In the genomic region with DNA sequence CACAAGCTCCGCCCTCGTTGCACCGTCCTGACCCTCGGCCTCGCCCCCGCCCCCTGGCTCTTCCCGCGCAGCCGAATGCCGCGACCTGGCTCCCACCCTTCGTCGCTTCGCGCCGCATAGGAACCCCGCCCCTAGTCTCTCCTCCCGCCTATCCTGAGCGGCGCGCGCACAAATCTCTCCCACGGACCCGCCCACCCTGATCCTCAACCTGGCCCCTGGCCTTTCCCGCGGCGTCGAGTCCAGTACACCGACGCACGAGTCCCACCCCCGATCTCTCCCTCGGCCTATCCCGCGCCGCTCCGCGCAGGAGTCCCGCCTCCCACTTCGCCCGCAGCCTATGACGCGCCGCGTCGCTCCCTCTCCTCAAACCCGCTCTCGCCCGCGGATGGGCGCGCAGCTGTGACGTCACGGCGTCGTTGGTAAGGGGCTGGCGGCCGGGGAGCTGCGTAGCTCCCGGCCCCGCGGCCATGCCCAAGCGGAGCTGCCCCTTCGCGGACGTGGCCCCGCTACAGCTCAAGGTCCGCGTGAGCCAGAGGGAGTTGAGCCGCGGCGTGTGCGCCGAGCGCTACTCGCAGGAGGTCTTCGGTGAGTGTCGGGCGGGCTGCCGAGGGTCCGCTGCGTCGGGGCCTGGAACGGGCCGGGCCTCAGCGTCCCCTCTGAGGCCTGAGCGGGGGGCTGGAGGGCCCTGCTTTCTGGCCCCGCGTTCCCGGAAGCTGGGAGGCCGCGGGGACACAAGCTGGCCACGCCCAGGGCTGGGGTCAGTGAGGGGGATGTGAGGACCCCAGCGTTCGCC, we compare ENCODE assay signal across 8 cellular contexts. TPM values are rescaled to one million over a fixed set of nuclear protein-coding genes. Genes with fewer than 3 reads are reported as not detected.
DNase-seq lines count a peak whose midpoint lies in the region; ATAC-seq, FAIRE-seq and TF ChIP-seq lines count a peak whose summit lies in the region.

A gene with protein sequence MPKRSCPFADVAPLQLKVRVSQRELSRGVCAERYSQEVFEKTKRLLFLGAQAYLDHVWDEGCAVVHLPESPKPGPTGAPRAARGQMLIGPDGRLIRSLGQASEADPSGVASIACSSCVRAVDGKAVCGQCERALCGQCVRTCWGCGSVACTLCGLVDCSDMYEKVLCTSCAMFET (plus strand): TSS at position 413 of the 793 bp plus-strand sequence. CDS start 55 bp downstream, at position 468.

- intact Hi-C loops in right cardiac atrium (cut with DNase I) = no loop called here
- intact Hi-C loops in uterus (cut with DNase I; ENCODE audit: low total_unique reads) = no loop called here

- TF ChIP-seq POLR2A in GM18505 (IDR thresholded peaks at IDR 0.05; ENCODE audit: borderline replicate concordance, extremely low read depth, insufficient read depth, insufficient read length) (peak; percentile 76), uterus (IDR thresholded peaks at IDR 0.05) (peak; percentile 49 to 92)

- no peaks in the 10 kb centered on the region for H3K9me3 ChIP-seq in astrocyte (ENCODE audit: insufficient read depth, low read depth, low read length)
- no peaks in the 10 kb centered on the region for H3K9me3 ChIP-seq in right cardiac atrium (ENCODE audit: control insufficient read depth, low read length)
- no peaks in the 10 kb centered on the region for H3K9me3 ChIP-seq in uterus

- FAIRE-seq in astrocyte (lab: Jason Lieb, UNC) = peak; percentile 17

- peaks cover 47% of the 10 kb centered on the region for H4K20me1 ChIP-seq in astrocyte (ENCODE audit: insufficient read depth, low read length)

- H3K9ac ChIP-seq in astrocyte (ENCODE audit: low read length) = peak within 1 kb of the TSS; percentile 90

- peaks cover 3% of the 10 kb centered on the region for H3K36me3 Mint-ChIP-seq in astrocyte (ENCODE audit: low read depth, unreplicated experiment)

- H3K4me3 Mint-ChIP-seq in astrocyte (ENCODE audit: unreplicated experiment) = peak within 1 kb of the TSS; percentile 91

- H3K4me3 ChIP-seq in astrocyte (ENCODE audit: insufficient read depth, low read depth, low read length) (peak within 1 kb of the TSS; percentile 74), right cardiac atrium (ENCODE audit: low read length) (peak within 1 kb of the TSS; percentile 76), uterus (peak within 1 kb of the TSS; percentile 84 to 96)

- TF ChIP-seq CTCF in astrocyte (IDR thresholded peaks at IDR 0.05; ENCODE audit: insufficient read depth, low read depth, low read length) (no peak), uterus (IDR thresholded peaks at IDR 0.05) (no peak)

- ATAC-seq in GM18505 (IDR thresholded peaks at IDR 0.05; ENCODE audit: unreplicated experiment) (peak; percentile 86), HG02973 (IDR thresholded peaks at IDR 0.05; ENCODE audit: unreplicated experiment) (peak; percentile 81), right cardiac atrium (peak; percentile 96 to 97)

- no peaks in the 10 kb centered on the region for H3K9me3 Mint-ChIP-seq in astrocyte (ENCODE audit: unreplicated experiment)

- DNase-seq in NCI-H2029 (lab: John Stamatoyannopoulos, UW) (peak; percentile 98), T-helper 22 cell (ENCODE audit: low read depth) (peak; percentile 98), astrocyte (ENCODE audit: low read depth) (peak; percentile 97), right cardiac atrium (peak; percentile 100), pulmonary artery endothelial cell (ENCODE audit: low read depth, low spot score) (peak; percentile 98), uterus (peak; percentile 99)

- H3K27ac ChIP-seq in astrocyte (ENCODE audit: low read depth, low read length) = peak within 1 kb of the TSS; percentile 82
- H3K27ac ChIP-seq in right cardiac atrium (ENCODE audit: low read length) = peak within 1 kb of the TSS; percentile 75
- H3K27ac ChIP-seq in uterus = peak within 1 kb of the TSS; percentile 79 to 86

- H3K27ac Mint-ChIP-seq in astrocyte (ENCODE audit: unreplicated experiment) = peak within 1 kb of the TSS; percentile 89

- H3K36me3 ChIP-seq in astrocyte (ENCODE audit: insufficient read depth, low read length) (peaks cover 8% of the 10 kb centered on the region), uterus (no peaks in the 10 kb centered on the region)

- H3K27me3 ChIP-seq in astrocyte (ENCODE audit: insufficient read depth, low read length) (no peaks in the 10 kb centered on the region), right cardiac atrium (ENCODE audit: control insufficient read depth, insufficient read depth) (no peaks in the 10 kb centered on the region), uterus (no peaks in the 10 kb centered on the region)

- H2AFZ ChIP-seq in astrocyte (ENCODE audit: low read depth, low read length) = peak within 1 kb of the TSS; percentile 91

- under 1% methylated on average over 95 of the region's 95 CpGs for WGBS in right cardiac atrium

- H3K79me2 ChIP-seq in astrocyte (ENCODE audit: insufficient read depth, low read length) = peaks cover 44% of the 10 kb centered on the region

- peaks cover 21% of the 10 kb centered on the region for H3K4me1 Mint-ChIP-seq in astrocyte (ENCODE audit: low read depth, unreplicated experiment)

- H3K27me3 Mint-ChIP-seq in astrocyte (ENCODE audit: low read depth, unreplicated experiment) = no peaks in the 10 kb centered on the region

- peak within 1 kb of the TSS; percentile 100 for H3K4me2 ChIP-seq in astrocyte (ENCODE audit: low read length)

- H3K4me1 ChIP-seq in astrocyte (ENCODE audit: insufficient read depth, low read length) (peaks cover 21% of the 10 kb centered on the region), right cardiac atrium (ENCODE audit: control insufficient read depth, insufficient read depth, low read length) (peaks cover 2% of the 10 kb centered on the region), uterus (peaks cover 9% of the 10 kb centered on the region in 2 donors)

RNA-seq across cellular contexts. Expression of the gene that starts here (rescaled TPM):
- total RNA-seq in astrocyte = 46.4 and 51.0 TPM in 2 replicates
- 10 to 100 TPM; 74.6 to 88.5 (median 85.1) TPM for total RNA-seq in right cardiac atrium
- polyA plus RNA-seq in right cardiac atrium = 201 TPM
- total RNA-seq in pulmonary artery endothelial cell = 87.3 and 95.4 TPM in 2 replicates
- total RNA-seq in uterus = 100 to 1,000 TPM in 3 of 4 donors, 10 to 100 TPM in 1; 79.4 to 366 (median 239) TPM

Comparison
In these comparisons a context has a peak if more than half of its experiments do, and no peak if none do; other contexts are left out.
1. Peak in every context shown above with its lines: DNase-seq, ATAC-seq, H3K4me3 ChIP-seq and H3K27ac ChIP-seq.